In genomic region chr10:75226656-75227055, GRCh38 we compare ENCODE assay signal across 1 cellular context.
TF ChIP-seq lines count a peak whose summit lies in the region.

No MANE protein-coding gene starts in this region.

TF ChIP-seq in GM23338, 12 proteins besides CTCF, POLR2A, EP300 and RAD21 (continued from another document):
- TF ChIP-seq NANOG (IDR thresholded peaks at IDR 0.05; ENCODE audit: borderline replicate concordance) (no peak), STAT1 (IDR thresholded peaks at IDR 0.05; ENCODE audit: unreplicated experiment) (no peak), ZNF331 (CRISPR knock-in tag; IDR thresholded peaks at IDR 0.05; ENCODE audit: low read depth) (no peak), EZH2phosphoT487 (IDR thresholded peaks at IDR 0.05; ENCODE audit: unreplicated experiment) (no peak), REST (IDR thresholded peaks at IDR 0.05; ENCODE audit: unreplicated experiment) (no peak), CREB1 (CRISPR knock-in tag; IDR thresholded peaks at IDR 0.05; ENCODE audit: low read depth) (no peak), ZNF114 (CRISPR knock-in tag; IDR thresholded peaks at IDR 0.05) (no peak)
